Comparison of ENCODE assay signal across 8 cellular contexts in the genomic region with DNA sequence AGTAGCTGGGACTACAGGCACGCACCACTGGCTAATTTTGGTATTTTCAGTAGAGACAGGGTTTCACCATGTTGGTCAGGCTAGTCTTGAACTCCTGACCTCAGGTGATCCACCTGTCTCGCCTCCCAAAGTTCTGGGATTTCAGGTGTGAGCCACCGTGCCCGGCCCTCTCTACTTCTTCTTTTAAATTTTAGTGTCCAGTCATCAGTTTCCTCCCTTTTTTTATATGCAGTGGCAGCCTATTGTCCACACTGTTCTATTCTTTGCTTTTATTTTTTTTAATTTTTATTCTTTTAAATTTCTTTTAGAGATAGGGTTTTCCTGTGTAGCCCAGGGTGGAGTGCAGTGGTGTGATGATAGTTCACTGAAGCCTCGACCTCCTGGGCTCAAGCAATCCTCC. TPM values are rescaled to one million over a fixed set of nuclear protein-coding genes. Genes with fewer than 3 reads are reported as not detected.
"Had no signal": no experiment of that assay in that cellular context is flagged by ENCODE, and none has a peak within 500 bp of the region (broad histone marks: within the 10 kb centered on the region; RNA-seq: fewer than 3 reads in every experiment).

No MANE protein-coding gene starts in this region.

- FAIRE-seq: H1, H54, HTR-8/SVneo had no signal

- DNase-seq: H9, HCEC 1CT, KG1 had no signal

- H3K4me3 ChIP-seq: GM23338 had no signal

- H3K27me3 Mint-ChIP-seq: IgD-negative memory B cell had no signal

- H3K9me3 Mint-ChIP-seq: GM23338, H9, IgD-negative memory B cell had no signal

- H3K4me1 Mint-ChIP-seq: IgD-negative memory B cell had no signal

- H3K4me3 Mint-ChIP-seq: GM23338, H9, IgD-negative memory B cell had no signal

- H3K4me2 ChIP-seq: GM23338 had no signal

RNA-seq across cellular contexts. Expression of gene EFCAB8, which starts 12.3 kb away (rescaled TPM):
- polyA plus RNA-seq: GM23338, IgD-negative memory B cell had no signal
